22 cellular contexts compared by ENCODE assay signal in genomic region chr3:78878011-78878410, GRCh38.
DNase-seq lines count a peak whose midpoint lies in the region; ATAC-seq and TF ChIP-seq lines count a peak whose summit lies in the region.
"Had no signal": no experiment of that assay in that cellular context is flagged by ENCODE, and none has a peak within 500 bp of the region (broad histone marks: within the 10 kb centered on the region; RNA-seq: fewer than 3 reads in every experiment).

No MANE protein-coding gene starts in this region.

- H3K4me3 ChIP-seq in HUES64 (ENCODE audit: low read length) (no peak overlapping the region), BE2C (ENCODE audit: low read depth, low read length) (no peak overlapping the region)
- H3K4me3 ChIP-seq: breast epithelium, gastroesophageal sphincter, mucosa of descending colon, right atrium auricular region, thyroid gland had no signal

- CTCF ChIA-PET in MCF 10A (lab: Yijun Ruan, JAX), result interaction anchor here (0.7 to 0.8 kb wide), 2 partner anchors 8 to 44 kb away, joined by 3 read pairs; no protein-coding TSS in a partner anchor

- H3K4me1 Mint-ChIP-seq in chondrocyte (ENCODE audit: low read depth) (peaks cover 55% of the 10 kb centered on the region), mesothelial cell of epicardium (peaks cover 42% of the 10 kb centered on the region), natural killer cell (no peaks in the 10 kb centered on the region), MCF 10A (ENCODE audit: insufficient read depth, unreplicated experiment) (peaks cover 12% of the 10 kb centered on the region)
- H3K4me1 Mint-ChIP-seq in stimulated activated effector memory CD8-positive, alpha-beta T cell treated with anti-CD3 and anti-CD28 coated beads, Interleukin-12 subunit alpha, Interleukin-12 subunit beta, amount 100 ng/mL, for 72 hours, result no peaks in the 10 kb centered on the region
- H3K4me1 Mint-ChIP-seq: stimulated activated memory B cell treated with anti-CD40 and anti-IgM and Interleukin-4, amounts not matched to agents 10 μg/mL and 1 μg/mL and 100 μg/mL, for 72 hours had no signal

- H3K36me3 ChIP-seq in HUES64 (ENCODE audit: insufficient read depth, low read length) (no peaks in the 10 kb centered on the region), BE2C (no peaks in the 10 kb centered on the region)
- H3K36me3 ChIP-seq: breast epithelium, gastroesophageal sphincter, neutrophil, right atrium auricular region, thyroid gland had no signal

- intact Hi-C loops in natural killer cell (cut with micrococcal nuclease), result no loop called here
- intact Hi-C loops in MCF 10A (cut with micrococcal nuclease), result no loop called here

- H3K4me1 ChIP-seq in HUES64 (ENCODE audit: insufficient read depth, low read length) (peaks cover 64% of the 10 kb centered on the region), BE2C (no peaks in the 10 kb centered on the region)
- H3K4me1 ChIP-seq: breast epithelium, right atrium auricular region had no signal

- H3K27ac Mint-ChIP-seq in chondrocyte (ENCODE audit: unreplicated experiment) (peak overlapping the region; percentile 22), mesothelial cell of epicardium (peak overlapping the region; percentile 37), natural killer cell (no peak overlapping the region), MCF 10A (ENCODE audit: low read depth, unreplicated experiment) (no peak overlapping the region)
- no peak overlapping the region for H3K27ac Mint-ChIP-seq in stimulated activated effector memory CD8-positive, alpha-beta T cell treated with anti-CD3 and anti-CD28 coated beads, Interleukin-12 subunit alpha, Interleukin-12 subunit beta, amount 100 ng/mL, for 72 hours
- H3K27ac Mint-ChIP-seq: activated naive CD8-positive, alpha-beta T cell; stimulated activated memory B cell treated with anti-CD40 and anti-IgM and Interleukin-4, amounts not matched to agents 10 μg/mL and 1 μg/mL and 100 μg/mL, for 72 hours had no signal

- peak overlapping the region; percentile 32; the same call in 1 of the 2 replicates for H3K27ac ChIP-seq in HUES64 (ENCODE audit: low read depth, low read length)
- H3K27ac ChIP-seq: breast epithelium, gastroesophageal sphincter, neutrophil, right atrium auricular region, thyroid gland had no signal

- no peak overlapping the region for H3K4me3 Mint-ChIP-seq in chondrocyte (ENCODE audit: unreplicated experiment)
- H3K4me3 Mint-ChIP-seq in mesothelial cell of epicardium, result no peak overlapping the region
- H3K4me3 Mint-ChIP-seq in natural killer cell, result no peak overlapping the region
- no peak overlapping the region for H3K4me3 Mint-ChIP-seq in MCF 10A (ENCODE audit: unreplicated experiment)
- H3K4me3 Mint-ChIP-seq in stimulated activated effector memory CD8-positive, alpha-beta T cell treated with anti-CD3 and anti-CD28 coated beads, Interleukin-12 subunit alpha, Interleukin-12 subunit beta, amount 100 ng/mL, for 72 hours, result no peak overlapping the region
- H3K4me3 Mint-ChIP-seq: activated naive CD8-positive, alpha-beta T cell; stimulated activated memory B cell treated with anti-CD40 and anti-IgM and Interleukin-4, amounts not matched to agents 10 μg/mL and 1 μg/mL and 100 μg/mL, for 72 hours had no signal

- WGBS in HUES64, result 89% methylated on average over 3 of the region's 4 CpGs

- POLR2A ChIA-PET in MCF 10A (lab: Yijun Ruan, JAX), result no interaction called here

- H3K36me3 Mint-ChIP-seq in chondrocyte (ENCODE audit: low read depth) (no peaks in the 10 kb centered on the region), mesothelial cell of epicardium (peaks cover 4% of the 10 kb centered on the region), natural killer cell (no peaks in the 10 kb centered on the region), MCF 10A (ENCODE audit: insufficient read depth, unreplicated experiment) (no peaks in the 10 kb centered on the region)
- no peaks in the 10 kb centered on the region for H3K36me3 Mint-ChIP-seq in stimulated activated effector memory CD8-positive, alpha-beta T cell treated with anti-CD3 and anti-CD28 coated beads, Interleukin-12 subunit alpha, Interleukin-12 subunit beta, amount 100 ng/mL, for 72 hours
- H3K36me3 Mint-ChIP-seq: activated naive CD8-positive, alpha-beta T cell; stimulated activated memory B cell treated with anti-CD40 and anti-IgM and Interleukin-4, amounts not matched to agents 10 μg/mL and 1 μg/mL and 100 μg/mL, for 72 hours had no signal

- H3K9me3 Mint-ChIP-seq in chondrocyte (ENCODE audit: low read depth) (no peaks in the 10 kb centered on the region), mesothelial cell of epicardium (no peaks in the 10 kb centered on the region), natural killer cell (peaks cover 9 to 11% of the 10 kb centered on the region in 2 donors), MCF 10A (ENCODE audit: unreplicated experiment) (no peaks in the 10 kb centered on the region)
- H3K9me3 Mint-ChIP-seq in stimulated activated effector memory CD8-positive, alpha-beta T cell treated with anti-CD3 and anti-CD28 coated beads, Interleukin-12 subunit alpha, Interleukin-12 subunit beta, amount 100 ng/mL, for 72 hours, result peaks cover 9% of the 10 kb centered on the region

- H3K9me3 ChIP-seq in HUES64 (ENCODE audit: insufficient read depth, low read depth, low read length) (no peaks in the 10 kb centered on the region), BE2C (no peaks in the 10 kb centered on the region)
- H3K9me3 ChIP-seq: breast epithelium, gastroesophageal sphincter, mucosa of descending colon, neutrophil, right atrium auricular region, thyroid gland had no signal

- no peak for ATAC-seq in natural killer cell
- ATAC-seq in stimulated activated effector memory CD8-positive, alpha-beta T cell treated with anti-CD3 and anti-CD28 coated beads, Interleukin-12 subunit alpha, Interleukin-12 subunit beta, amount 100 ng/mL, for 72 hours, result no peak
- ATAC-seq: gastroesophageal sphincter; mucosa of descending colon; stimulated activated memory B cell treated with anti-CD40 and anti-IgM and Interleukin-4, amounts not matched to agents 10 μg/mL and 1 μg/mL and 100 μg/mL, for 72 hours had no signal

- no peaks in the 10 kb centered on the region for H3K27me3 Mint-ChIP-seq in chondrocyte (ENCODE audit: low read depth)
- H3K27me3 Mint-ChIP-seq in mesothelial cell of epicardium (ENCODE audit: low read depth), result no peaks in the 10 kb centered on the region
- H3K27me3 Mint-ChIP-seq in natural killer cell (ENCODE audit: low read depth in 2 of 2), result no peaks in the 10 kb centered on the region
- H3K27me3 Mint-ChIP-seq in MCF 10A (ENCODE audit: insufficient read depth, unreplicated experiment), result no peaks in the 10 kb centered on the region
- H3K27me3 Mint-ChIP-seq: activated naive CD8-positive, alpha-beta T cell; stimulated activated memory B cell treated with anti-CD40 and anti-IgM and Interleukin-4, amounts not matched to agents 10 μg/mL and 1 μg/mL and 100 μg/mL, for 72 hours had no signal

- DNase-seq in Daoy (ENCODE audit: low read depth) (peak; percentile 15), chondrocyte (ENCODE audit: low spot score) (no peak), mesothelial cell of epicardium (ENCODE audit: low spot score in 2 of 2, unreplicated experiment in 2 of 2) (no peak), natural killer cell (no peak), BE2C (no peak), MCF 10A (ENCODE audit: unreplicated experiment) (no peak)
- no peak for DNase-seq in stimulated activated effector memory CD8-positive, alpha-beta T cell treated with anti-CD3 and anti-CD28 coated beads, Interleukin-12 subunit alpha, Interleukin-12 subunit beta, amount 100 ng/mL, for 72 hours (ENCODE audit: low spot score in 2 of 2)
- DNase-seq: DMS79; mucosa of descending colon; NCI-H2029; NCI-H446; NK-92 treated with Interleukin-12 subunit alpha and Interleukin-12 subunit beta, amount 100 ng/mL, for 24 hours; stimulated activated CD4-positive, alpha-beta T cell treated with anti-CD3 and anti-CD28 coated beads, Interleukin-15, amount 100 ng/mL, for 24 hours; SW 1271; thyroid gland had no signal

- no TSS peak for BruUV-seq in MCF 10A (replicated peaks; lab: Mats Ljungman, UMichigan)

- H3K27me3 ChIP-seq in HUES64 (ENCODE audit: insufficient read depth, low read length) (no peaks in the 10 kb centered on the region), BE2C (no peaks in the 10 kb centered on the region)
- H3K27me3 ChIP-seq: breast epithelium, gastroesophageal sphincter, neutrophil, right atrium auricular region, thyroid gland had no signal

- TF ChIP-seq CTCF in chondrocyte (IDR thresholded peaks at IDR 0.05), result no peak
- TF ChIP-seq CTCF in mesothelial cell of epicardium (IDR thresholded peaks at IDR 0.05; ENCODE audit: unreplicated experiment), result no peak
- no peak for TF ChIP-seq CTCF in natural killer cell (IDR thresholded peaks at IDR 0.05)
- TF ChIP-seq CTCF in BE2C (IDR thresholded peaks at IDR 0.05; ENCODE audit: low read depth, low read length), result no peak
- no peak for TF ChIP-seq CTCF in MCF 10A (IDR thresholded peaks at IDR 0.05; ENCODE audit: unreplicated experiment)

- no peak overlapping the region for H3K9ac ChIP-seq in HUES64 (ENCODE audit: low read depth, low read length)

Comparison
In these comparisons a context has a peak if more than half of its experiments do, and no peak if none do; other contexts are left out.
1. H3K27ac Mint-ChIP-seq: peak in chondrocyte (single experiment) and mesothelial cell of epicardium (single experiment); none in natural killer cell (0 of 2), MCF 10A (single experiment) and stimulated activated effector memory CD8-positive, alpha-beta T cell treated with anti-CD3 and anti-CD28 coated beads, Interleukin-12 subunit alpha, Interleukin-12 subunit beta, amount 100 ng/mL, for 72 hours (single experiment).